9 cellular contexts compared by ENCODE assay signal in genomic region chr5:171336486-171337206, GRCh38. TPM values are rescaled to one million over a fixed set of nuclear protein-coding genes. Genes with fewer than 3 reads are reported as not detected.
DNase-seq lines count a peak whose midpoint lies in the region; ATAC-seq and TF ChIP-seq lines count a peak whose summit lies in the region.
"Had no signal": no experiment of that assay in that cellular context is flagged by ENCODE, and none has a peak within 500 bp of the region (broad histone marks: within the 10 kb centered on the region; RNA-seq: fewer than 3 reads in every experiment).

No MANE protein-coding gene starts in this region.

- peak overlapping the region; percentile 70 for H3K4me3 Mint-ChIP-seq in Calu3 (ENCODE audit: low read depth, unreplicated experiment)
- peak overlapping the region; percentile 26 for H3K4me3 Mint-ChIP-seq in endodermal cell
- H3K4me3 Mint-ChIP-seq: T-helper 1 cell treated with Interleukin-12 subunit alpha and Interleukin-12 subunit beta and Interleukin-4 antibody, amounts not matched to agents 30 μg/mL and 1 μg/mL, for 36 hours had no signal

- ATAC-seq in esophagus mucosa: no peak
- no peak for ATAC-seq in GM18520 (IDR thresholded peaks at IDR 0.05; ENCODE audit: unreplicated experiment)

- H3K4me1 ChIP-seq in endodermal cell (ENCODE audit: control insufficient read depth, insufficient read depth, low read length) (no peaks in the 10 kb centered on the region), thyroid gland (no peaks in the 10 kb centered on the region)

- peak overlapping the region; percentile 77 for H3K4me3 ChIP-seq in endodermal cell (ENCODE audit: low read length)
- H3K4me3 ChIP-seq in thyroid gland (replicated peaks in 1 of 3): no peak overlapping the region

- H3K36me3 ChIP-seq in endodermal cell (ENCODE audit: control insufficient read depth, insufficient read depth, low read length) (no peaks in the 10 kb centered on the region), thyroid gland (no peaks in the 10 kb centered on the region)

- 36 to 38% methylated on average over 18 to 32 of the region's 32 CpGs for WGBS in endodermal cell (ENCODE audit: insufficient coverage in 1 of 2, insufficient read length in 1 of 2), 2 experiments
- WGBS in thyroid gland, 2 donors: 7 to 8% methylated on average over 32 of the region's 32 CpGs

- no peak overlapping the region for H3K9ac ChIP-seq in endodermal cell (ENCODE audit: extremely low read depth, low read length, poor library complexity, severe bottlenecking)

- DNase-seq in Calu3 (peak; percentile 68), HS-5 (ENCODE audit: low read depth) (peak; percentile 37), SK-N-DZ (ENCODE audit: low spot score) (peak; percentile 64), endodermal cell (peak; percentile 79), mesenteric fat pad (ENCODE audit: low spot score) (peak; percentile 74), thyroid gland (peak; percentile 37 to 39)

- H3K4me1 Mint-ChIP-seq in Calu3 (ENCODE audit: low read depth, unreplicated experiment) (no peaks in the 10 kb centered on the region), endodermal cell (no peaks in the 10 kb centered on the region)

- peaks cover 22% of the 10 kb centered on the region for H3K27me3 Mint-ChIP-seq in Calu3 (ENCODE audit: unreplicated experiment)
- H3K27me3 Mint-ChIP-seq in endodermal cell (ENCODE audit: insufficient read depth): peaks cover 51% of the 10 kb centered on the region

- H3K9me3 ChIP-seq in endodermal cell (ENCODE audit: control insufficient read depth, low read length) (no peaks in the 10 kb centered on the region), thyroid gland (no peaks in the 10 kb centered on the region)

- no peaks in the 10 kb centered on the region for H3K9me3 Mint-ChIP-seq in Calu3 (ENCODE audit: low read depth, unreplicated experiment)
- H3K9me3 Mint-ChIP-seq in endodermal cell: no peaks in the 10 kb centered on the region
- H3K9me3 Mint-ChIP-seq: T-helper 1 cell treated with Interleukin-12 subunit alpha and Interleukin-12 subunit beta and Interleukin-4 antibody, amounts not matched to agents 30 μg/mL and 1 μg/mL, for 36 hours had no signal

- no peak for TF ChIP-seq POLR2A in thyroid gland (IDR thresholded peaks at IDR 0.05)

- TF ChIP-seq CTCF in Calu3 (IDR thresholded peaks at IDR 0.05; ENCODE audit: unreplicated experiment) (peak; percentile 80), endodermal cell (conservative IDR thresholded peaks at IDR 0.05) (peak; percentile 67), thyroid gland (IDR thresholded peaks at IDR 0.05) (peak in 3 of 6 experiments; percentile 36 to 45 (median 44))

- H3K27me3 ChIP-seq in endodermal cell (ENCODE audit: control insufficient read depth, insufficient read depth, low read length, poor library complexity, severe bottlenecking) (peaks cover 48% of the 10 kb centered on the region), thyroid gland (no peaks in the 10 kb centered on the region)

- intact Hi-C loops in Calu3 (cut with micrococcal nuclease; ENCODE audit: unreplicated experiment): loop anchor here (1.0 to 5.0 kb wide), 7 partner anchors 18 to 698 kb away; no protein-coding TSS in a partner anchor
- intact Hi-C loops in thyroid gland (cut with DNase I): no loop called here

- BruUV-seq in Calu3 (replicated peaks; lab: Mats Ljungman, UMichigan): no TSS peak

- H3K27ac Mint-ChIP-seq in Calu3 (ENCODE audit: unreplicated experiment): no peak overlapping the region
- no peak overlapping the region for H3K27ac Mint-ChIP-seq in endodermal cell
- H3K27ac Mint-ChIP-seq: T-helper 1 cell treated with Interleukin-12 subunit alpha and Interleukin-12 subunit beta and Interleukin-4 antibody, amounts not matched to agents 30 μg/mL and 1 μg/mL, for 36 hours had no signal

- CTCF ChIA-PET in Calu3 (lab: Charles Lee): interaction anchor here (0.6 to 1.4 kb wide), 6 partner anchors 28 to 129 kb away, joined by 3 to 10 read pairs (median 4); partner anchors contain the start of gene TLX3

- H3K27ac ChIP-seq in endodermal cell (ENCODE audit: low read depth, low read length) (no peak overlapping the region), thyroid gland (no peak overlapping the region)

- H3K36me3 Mint-ChIP-seq in Calu3 (ENCODE audit: insufficient read depth, unreplicated experiment) (peaks cover 9% of the 10 kb centered on the region), endodermal cell (ENCODE audit: low read depth) (no peaks in the 10 kb centered on the region)

RNA-seq across cellular contexts. Expression of gene TLX3, which starts 27.6 kb away (rescaled TPM):
- total RNA-seq in Calu3 (2022) (6.0 and 6.5 TPM in 2 replicates), endodermal cell (not detected), mesenteric fat pad (not detected), thyroid gland (not detected), esophagus mucosa (not detected)
- polyA plus RNA-seq in SK-N-DZ (2014; cell fraction: cytosol; rRNA removed): 18.4 and 23.8 TPM in 2 replicates
- polyA plus RNA-seq in SK-N-DZ (2014; cell fraction: nucleus; rRNA removed): 7.7 and 13.6 TPM in 2 replicates
- 13.1 TPM for polyA plus RNA-seq in endodermal cell (2013, experiment 1 of 2)
- polyA plus RNA-seq in endodermal cell (2013, experiment 2 of 2): 9.2 TPM

RNA-seq across cellular contexts. Expression of gene NPM1, which starts 51.0 kb away (rescaled TPM):
- total RNA-seq in Calu3 (2022): 1,708 and 1,863 TPM in 2 replicates
- polyA plus RNA-seq in SK-N-DZ (2014; cell fraction: cytosol; rRNA removed): 2,594 and 2,647 TPM in 2 replicates
- polyA plus RNA-seq in SK-N-DZ (2014; cell fraction: nucleus; rRNA removed): 1,411 and 1,693 TPM in 2 replicates
- total RNA-seq in endodermal cell: 1,000 to 10,000 TPM; 1,997 to 2,127 TPM
- 2,680 TPM for polyA plus RNA-seq in endodermal cell (2013, experiment 1 of 2)
- polyA plus RNA-seq in endodermal cell (2013, experiment 2 of 2): 2,415 TPM
- 526 TPM for total RNA-seq in mesenteric fat pad
- total RNA-seq in thyroid gland: 100 to 1,000 TPM; 455 to 777 (median 561) TPM
- total RNA-seq in esophagus mucosa: 922 TPM
